In genomic region chr5:131221888-131222287, GRCh38 we compare ENCODE assay signal across 12 cellular contexts. TPM values are rescaled to one million over a fixed set of nuclear protein-coding genes. Genes with fewer than 3 reads are reported as not detected.
DNase-seq lines count a peak whose midpoint lies in the region; ATAC-seq and FAIRE-seq lines count a peak whose summit lies in the region.
"Had no signal": no experiment of that assay in that cellular context is flagged by ENCODE, and none has a peak within 500 bp of the region (broad histone marks: within the 10 kb centered on the region; RNA-seq: fewer than 3 reads in every experiment).

No MANE protein-coding gene starts in this region.

- DNase-seq in GM18507 (ENCODE audit: extremely low spot score, insufficient read length, low read depth) = no peak
- DNase-seq in OCI-M1 (lab: John Stamatoyannopoulos, UW) = peak; percentile 38
- DNase-seq in dermis blood vessel endothelial cell = peak; percentile 28
- DNase-seq in renal cortical epithelial cell (ENCODE audit: low read depth) = peak; percentile 33
- DNase-seq in NCI-H2171 (lab: John Stamatoyannopoulos, UW) = no peak
- no peak for DNase-seq in OCI-M2 (lab: John Stamatoyannopoulos, UW; ENCODE audit: unreplicated experiment)
- DNase-seq: activated CD8-positive, alpha-beta memory T cell treated with anti-CD3 and anti-CD28 coated beads, Interleukin-2, amount 50 U/mL, for 48 hours; NCI-H2029 treated with DMSO at 0.1 percent for 48 hours; NCI-H774 had no signal

- peak; percentile 18 for FAIRE-seq in GM18507 (lab: Jason Lieb, UNC)

- ATAC-seq in HG03521 (IDR thresholded peaks at IDR 0.05; ENCODE audit: unreplicated experiment) (no peak), GM19463 (IDR thresholded peaks at IDR 0.05; ENCODE audit: unreplicated experiment) (no peak)
- ATAC-seq: WTC11 had no signal

RNA-seq across cellular contexts. Expression of gene CDC42SE2, which starts 42.0 kb away (rescaled TPM):
- total RNA-seq in dermis blood vessel endothelial cell = 54.6 and 55.5 TPM in 2 replicates
- 77.3 and 79.4 TPM in 2 replicates for total RNA-seq in renal cortical epithelial cell

RNA-seq across cellular contexts. Expression of gene LYRM7, which starts 51.1 kb away (rescaled TPM):
- total RNA-seq in dermis blood vessel endothelial cell (3.4 and 6.5 TPM in 2 replicates), renal cortical epithelial cell (4.5 and 10.0 TPM in 2 replicates)

RNA-seq across cellular contexts. Expression of gene HINT1, which starts 56.8 kb away (rescaled TPM):
- total RNA-seq in dermis blood vessel endothelial cell = 97.4 and 198 TPM in 2 replicates
- total RNA-seq in renal cortical epithelial cell = 83.9 and 194 TPM in 2 replicates

Comparison
In these comparisons a context has a peak if more than half of its experiments do, and no peak if none do; other contexts are left out.
1. DNase-seq: peak in OCI-M1 (single experiment), dermis blood vessel endothelial cell (single experiment) and renal cortical epithelial cell (single experiment); none in GM18507 (single experiment), NCI-H2171 (single experiment) and OCI-M2 (single experiment).